Comparison of ENCODE assay signal across 29 cellular contexts in genomic region chr9:133843250-133843649, GRCh38.
"Had no signal": no experiment of that assay in that cellular context is flagged by ENCODE, and none has a peak within 500 bp of the region (broad histone marks: within the 10 kb centered on the region; RNA-seq: fewer than 3 reads in every experiment).

No MANE protein-coding gene starts in this region.

- ATAC-seq: activated CD4-positive, CD25-positive, alpha-beta regulatory T cell treated with anti-CD3 and anti-CD28 coated beads, Interleukin-2, amount 50 U/mL, for 24 hours; activated CD8-positive, alpha-beta memory T cell treated with anti-CD3 and anti-CD28 coated beads, Interleukin-2, amount 10 ng/mL, durations not matched to agents 7 days and 5 days; activated CD8-positive, alpha-beta T cell treated with anti-CD3 and anti-CD28 coated beads for 36 hours; activated naive CD8-positive, alpha-beta T cell treated with anti-CD3 and anti-CD28 coated beads, Interleukin-2, amount 50 U/mL, for 24 hours; body of pancreas; effector memory CD8-positive, alpha-beta T cell; heart left ventricle; left cardiac atrium had no signal

- H3K4me1 Mint-ChIP-seq: activated CD4-positive, alpha-beta T cell treated with anti-CD3 and anti-CD28 coated beads, Interleukin-2, amount 10 ng/mL, durations not matched to agents 7 days and 5 days; activated CD8-positive, alpha-beta memory T cell treated with anti-CD3 and anti-CD28 coated beads, Interleukin-2, amount 10 ng/mL, durations not matched to agents 7 days and 5 days had no signal

- H3K36me3 Mint-ChIP-seq: activated CD8-positive, alpha-beta memory T cell treated with anti-CD3 and anti-CD28 coated beads, Interleukin-2, amount 10 ng/mL, durations not matched to agents 7 days and 5 days had no signal

- H3K27ac ChIP-seq: dorsolateral prefrontal cortex, esophagus muscularis mucosa, heart left ventricle, thyroid gland had no signal

- H3K27me3 ChIP-seq: body of pancreas, dorsolateral prefrontal cortex, esophagus muscularis mucosa, heart left ventricle, thyroid gland had no signal

- H3K9me3 Mint-ChIP-seq: activated CD4-positive, alpha-beta T cell treated with anti-CD3 and anti-CD28 coated beads, Interleukin-2, amount 10 ng/mL, durations not matched to agents 7 days and 5 days; activated CD8-positive, alpha-beta T cell treated with anti-CD3 and anti-CD28 coated beads for 36 hours; activated naive CD8-positive, alpha-beta T cell treated with anti-CD3 and anti-CD28 coated beads, Interleukin-2, amount 50 U/mL, for 24 hours; activated T-helper 1 cell treated with anti-CD3 and anti-CD28 coated beads, Interleukin-12 subunit alpha, Interleukin-12 subunit beta, Interleukin-2, Interleukin-4 antibody, amounts not matched to agents 30 ng/mL and 10 ng/mL and 1 ng/mL, durations not matched to agents 14 hours and 24 hours and 36 hours; effector memory CD8-positive, alpha-beta T cell; naive B cell; neural crest cell; stimulated activated naive CD8-positive, alpha-beta T cell treated with anti-CD3 and anti-CD28 coated beads, Interleukin-15, Interleukin-2, amounts not matched to agents 100 ng/mL and 50 ng/mL, for 24 hours had no signal

- H3K9me3 ChIP-seq: body of pancreas, esophagus muscularis mucosa, heart left ventricle, mucosa of descending colon, spleen, thyroid gland had no signal

- FAIRE-seq: colon, frontal cortex had no signal

- H3K4me3 Mint-ChIP-seq: activated CD4-positive, alpha-beta T cell treated with anti-CD3 and anti-CD28 coated beads, Interleukin-2, amount 10 ng/mL, durations not matched to agents 7 days and 5 days; activated CD8-positive, alpha-beta memory T cell treated with anti-CD3 and anti-CD28 coated beads, Interleukin-2, amount 10 ng/mL, durations not matched to agents 7 days and 5 days; activated CD8-positive, alpha-beta T cell treated with anti-CD3 and anti-CD28 coated beads for 36 hours; activated naive CD8-positive, alpha-beta T cell treated with anti-CD3 and anti-CD28 coated beads, Interleukin-2, amount 50 U/mL, for 24 hours; activated T-helper 1 cell treated with anti-CD3 and anti-CD28 coated beads, Interleukin-12 subunit alpha, Interleukin-12 subunit beta, Interleukin-2, Interleukin-4 antibody, amounts not matched to agents 30 ng/mL and 10 ng/mL and 1 ng/mL, durations not matched to agents 14 hours and 24 hours and 36 hours; effector memory CD8-positive, alpha-beta T cell; neural crest cell; stimulated activated naive CD8-positive, alpha-beta T cell treated with anti-CD3 and anti-CD28 coated beads, Interleukin-15, Interleukin-2, amounts not matched to agents 100 ng/mL and 50 ng/mL, for 24 hours had no signal

- H3K27me3 Mint-ChIP-seq: activated CD4-positive, alpha-beta T cell treated with anti-CD3 and anti-CD28 coated beads, Interleukin-2, amount 10 ng/mL, durations not matched to agents 7 days and 5 days; activated CD8-positive, alpha-beta memory T cell treated with anti-CD3 and anti-CD28 coated beads, Interleukin-2, amount 10 ng/mL, durations not matched to agents 7 days and 5 days; activated CD8-positive, alpha-beta T cell treated with anti-CD3 and anti-CD28 coated beads for 36 hours; activated naive CD8-positive, alpha-beta T cell treated with anti-CD3 and anti-CD28 coated beads, Interleukin-2, amount 50 U/mL, for 24 hours; naive B cell; stimulated activated naive CD8-positive, alpha-beta T cell treated with anti-CD3 and anti-CD28 coated beads, Interleukin-15, Interleukin-2, amounts not matched to agents 100 ng/mL and 50 ng/mL, for 24 hours had no signal

- H3K27ac Mint-ChIP-seq: activated CD4-positive, alpha-beta T cell treated with anti-CD3 and anti-CD28 coated beads, Interleukin-2, amount 10 ng/mL, durations not matched to agents 7 days and 5 days; activated CD8-positive, alpha-beta memory T cell treated with anti-CD3 and anti-CD28 coated beads, Interleukin-2, amount 10 ng/mL, durations not matched to agents 7 days and 5 days; activated CD8-positive, alpha-beta T cell treated with anti-CD3 and anti-CD28 coated beads for 36 hours; activated naive CD8-positive, alpha-beta T cell treated with anti-CD3 and anti-CD28 coated beads, Interleukin-2, amount 50 U/mL, for 24 hours; activated T-helper 1 cell treated with anti-CD3 and anti-CD28 coated beads, Interleukin-12 subunit alpha, Interleukin-12 subunit beta, Interleukin-2, Interleukin-4 antibody, amounts not matched to agents 30 ng/mL and 10 ng/mL and 1 ng/mL, durations not matched to agents 14 hours and 24 hours and 36 hours; stimulated activated naive CD8-positive, alpha-beta T cell treated with anti-CD3 and anti-CD28 coated beads, Interleukin-15, Interleukin-2, amounts not matched to agents 100 ng/mL and 50 ng/mL, for 24 hours had no signal

- DNase-seq: activated CD4-positive, alpha-beta T cell treated with anti-CD3 and anti-CD28 coated beads, Interleukin-2, amount 10 ng/mL, durations not matched to agents 7 days and 5 days; activated CD8-positive, alpha-beta memory T cell treated with anti-CD3 and anti-CD28 coated beads, Interleukin-2, amount 10 ng/mL, durations not matched to agents 7 days and 5 days; activated CD8-positive, alpha-beta T cell treated with anti-CD3 and anti-CD28 coated beads for 36 hours; activated gamma-delta T cell; activated naive CD4-positive, alpha-beta T cell treated with anti-CD3 and anti-CD28 coated beads, Interleukin-2, amount 50 U/mL, for 16 hours; activated naive CD8-positive, alpha-beta T cell treated with anti-CD3 and anti-CD28 coated beads, Interleukin-2, amount 50 U/mL, for 24 hours; activated T-cell treated with anti-CD3 and anti-CD28 coated beads for 4 hours; caudate nucleus; dorsolateral prefrontal cortex; effector memory CD8-positive, alpha-beta T cell; islet precursor cell; left cardiac atrium; mesenchymal stem cell; naive B cell; posterior cingulate gyrus; spleen; stimulated activated CD4-positive, alpha-beta T cell treated with anti-CD3 and anti-CD28 coated beads, Interleukin-4, amount 100 ng/mL, for 24 hours; substantia nigra; thyroid gland had no signal

- H3K4me3 ChIP-seq: body of pancreas, dorsolateral prefrontal cortex, esophagus muscularis mucosa, heart left ventricle, mucosa of descending colon, spleen, thyroid gland had no signal

- H3K36me3 ChIP-seq: esophagus muscularis mucosa, heart left ventricle, thyroid gland had no signal
